7 cellular contexts compared by ENCODE assay signal in genomic region chr7:27115161-27116018, GRCh38. TPM values are rescaled to one million over a fixed set of nuclear protein-coding genes. Genes with fewer than 3 reads are reported as not detected.
DNase-seq lines count a peak whose midpoint lies in the region; ATAC-seq and TF ChIP-seq lines count a peak whose summit lies in the region.
"Had no signal": no experiment of that assay in that cellular context is flagged by ENCODE, and none has a peak within 500 bp of the region (broad histone marks: within the 10 kb centered on the region; RNA-seq: fewer than 3 reads in every experiment).

No MANE protein-coding gene starts in this region.

- H3K4me1 ChIP-seq in esophagus muscularis mucosa, result peaks cover 19 to 66% (median 63%) of the 10 kb centered on the region in 4 donors
- peaks cover 21 to 38% of the 10 kb centered on the region in 2 donors for H3K4me1 ChIP-seq in gastrocnemius medialis

- H3K27me3 ChIP-seq in esophagus muscularis mucosa (no peaks in the 10 kb centered on the region), gastrocnemius medialis (no peaks in the 10 kb centered on the region)

- ATAC-seq in gastrocnemius medialis, result no peak
- no peak for ATAC-seq in GM18858 (IDR thresholded peaks at IDR 0.05; ENCODE audit: unreplicated experiment)
- ATAC-seq in GM21360 (IDR thresholded peaks at IDR 0.05; ENCODE audit: unreplicated experiment), result no peak

- no peak for TF ChIP-seq CTCF in esophagus muscularis mucosa (IDR thresholded peaks at IDR 0.05)
- TF ChIP-seq CTCF in gastrocnemius medialis (IDR thresholded peaks at IDR 0.05 in 4 of 5, conservative IDR thresholded peaks at IDR 0.05 in 1 of 5), result no peak

- H3K9me3 ChIP-seq in esophagus muscularis mucosa (no peaks in the 10 kb centered on the region), gastrocnemius medialis (no peaks in the 10 kb centered on the region)

- H3K4me3 ChIP-seq in esophagus muscularis mucosa, result peak overlapping the region; percentile 68 to 88 (median 77)
- H3K4me3 ChIP-seq in gastrocnemius medialis, result peak overlapping the region; percentile 7 to 43 (median 29)

- no peak for TF ChIP-seq POLR2A in esophagus muscularis mucosa (IDR thresholded peaks at IDR 0.05; ENCODE audit: low read depth)
- TF ChIP-seq POLR2A in gastrocnemius medialis (IDR thresholded peaks at IDR 0.05), result no peak

- in situ Hi-C loops in gastrocnemius medialis (cut with MboI; ENCODE audit: low sequenced_read_pairs in 4 of 4), result no loop called here

- H3K27ac ChIP-seq in esophagus muscularis mucosa (replicated peaks in 1 of 4) (peak overlapping the region; percentile 96 to 100 (median 99)), gastrocnemius medialis (peak overlapping the region; percentile 55 to 87 (median 82))

- 30% methylated on average over 16 of the region's 44 CpGs for WGBS in esophagus muscularis mucosa

- intact Hi-C loops in esophagus muscularis mucosa (cut with DNase I), result no loop called here
- intact Hi-C loops in gastrocnemius medialis (cut with DNase I; ENCODE audit: low total_unique reads), result no loop called here

- no peak for TF ChIP-seq EP300 in esophagus muscularis mucosa (IDR thresholded peaks at IDR 0.05)

- peak; percentile 93 for DNase-seq in LoVo (ENCODE audit: low spot score)
- DNase-seq in esophagus muscularis mucosa (ENCODE audit: extremely low spot score), result no peak
- no peak for DNase-seq in gastrocnemius medialis
- no peak for DNase-seq in NCI-H524 treated with DMSO at 0.1 percent for 48 hours (lab: John Stamatoyannopoulos, UW)
- DNase-seq: NCI-H524 had no signal

- H3K36me3 ChIP-seq in esophagus muscularis mucosa (no peaks in the 10 kb centered on the region), gastrocnemius medialis (no peaks in the 10 kb centered on the region)

RNA-seq across cellular contexts. Expression of gene HOXA2, which starts 12.9 kb away (rescaled TPM):
- 1 to 10 TPM; 3.3 to 5.4 (median 4.4) TPM for total RNA-seq in esophagus muscularis mucosa
- under 1 TPM in 3 of 4 donors, not detected in 1; 0.29 to 0.88 (median 0.38) TPM for total RNA-seq in gastrocnemius medialis

RNA-seq across cellular contexts. Expression of gene HOXA4, which starts 15.2 kb away (rescaled TPM):
- 10 to 100 TPM; 12.5 to 26.8 (median 18.1) TPM for total RNA-seq in esophagus muscularis mucosa
- total RNA-seq in gastrocnemius medialis, result 1 to 10 TPM; 1.7 to 4.2 (median 2.9) TPM

RNA-seq across cellular contexts. Expression of gene HOXA1, which starts 19.6 kb away (rescaled TPM):
- total RNA-seq in esophagus muscularis mucosa (1 to 10 TPM in 1 of 4 donors, under 1 TPM in 3; 0.17 to 1.4 (median 0.56) TPM), gastrocnemius medialis (under 1 TPM in 2 of 4 donors, not detected in 2; 0.16 to 0.36 TPM)

RNA-seq across cellular contexts. Expression of gene HOXA5, which starts 28.1 kb away (rescaled TPM):
- total RNA-seq in esophagus muscularis mucosa (10 to 100 TPM in 3 of 4 donors, 1 to 10 TPM in 1; 7.8 to 24.8 (median 14.7) TPM), gastrocnemius medialis (1 to 10 TPM; 2.7 to 7.1 (median 7.0) TPM)

RNA-seq across cellular contexts. Expression of gene HOXA6, which starts 32.2 kb away (rescaled TPM):
- total RNA-seq in esophagus muscularis mucosa, result under 1 TPM in 2 of 4 donors, not detected in 2; 0.66 to 0.92 TPM
- 1 to 10 TPM; 2.6 to 5.6 (median 4.2) TPM for total RNA-seq in gastrocnemius medialis
